ENCODE assay signal across 1 cellular context in the genomic region with DNA sequence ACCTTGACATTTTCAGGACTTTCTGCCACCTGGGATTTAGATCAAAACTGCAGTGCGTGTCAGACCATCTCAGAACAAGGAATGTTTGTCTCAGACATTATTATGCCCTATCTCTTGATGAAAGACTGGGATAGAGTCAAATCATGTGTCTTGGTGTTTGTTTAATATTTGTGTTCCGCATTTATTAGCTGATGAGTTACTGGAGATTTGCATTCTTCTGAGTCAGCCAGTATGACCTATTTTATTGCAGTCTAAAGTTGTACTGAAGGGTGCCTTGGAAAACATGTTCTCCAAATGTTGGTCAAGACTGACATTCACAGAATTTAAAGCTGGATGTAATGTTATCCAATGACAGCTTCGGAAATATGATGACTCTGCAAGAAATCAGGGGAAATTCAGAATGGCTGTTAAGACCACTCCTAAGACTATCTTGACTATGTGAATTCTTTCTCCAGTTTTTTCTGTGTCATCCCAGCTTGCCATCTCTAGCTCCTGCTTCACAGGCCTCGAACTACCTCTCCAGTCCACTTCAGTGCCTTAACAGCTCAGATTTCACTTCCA.
TF ChIP-seq lines count a peak whose summit lies in the region.

No MANE protein-coding gene starts in this region.

TF ChIP-seq in WTC11, 78 proteins besides CTCF, POLR2A, EP300 and RAD21 (continued from another document):
- TF ChIP-seq E2F1 (CRISPR knock-in tag; IDR thresholded peaks at IDR 0.05) = no peak
